Comparison of ENCODE assay signal across 9 cellular contexts in the genomic region with DNA sequence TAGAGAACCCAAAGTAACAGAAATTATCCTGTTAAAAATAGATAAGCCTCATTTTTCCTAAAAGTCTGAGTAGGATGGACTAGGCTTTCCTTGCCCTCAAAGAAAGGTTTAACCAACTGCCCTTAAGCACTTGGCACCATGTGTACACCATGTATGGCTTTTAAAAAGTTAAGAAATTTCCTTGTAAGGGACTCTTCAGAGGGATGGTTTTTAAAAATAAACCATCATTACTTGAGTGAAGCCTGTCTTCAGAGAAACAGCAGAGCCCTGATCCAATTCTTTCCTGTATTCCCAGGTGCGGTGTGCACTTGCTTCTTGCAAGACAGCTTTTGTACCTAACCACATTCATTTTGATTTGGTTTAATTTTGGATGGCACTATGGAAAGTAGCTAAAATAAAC. TPM values are rescaled to one million over a fixed set of nuclear protein-coding genes. Genes with fewer than 3 reads are reported as not detected.
DNase-seq lines count a peak whose midpoint lies in the region; ATAC-seq, FAIRE-seq and TF ChIP-seq lines count a peak whose summit lies in the region.
"Had no signal": no experiment of that assay in that cellular context is flagged by ENCODE, and none has a peak within 500 bp of the region (broad histone marks: within the 10 kb centered on the region; RNA-seq: fewer than 3 reads in every experiment).

No MANE protein-coding gene starts in this region.

- H3K9ac ChIP-seq in GM23248 (peak overlapping the region; percentile 91), OCI-LY3 (ENCODE audit: low read length) (peak overlapping the region; percentile 89)

- H3K9me3 ChIP-seq in GM23248 (ENCODE audit: low read depth), result no peaks in the 10 kb centered on the region
- H3K9me3 ChIP-seq in OCI-LY3 (ENCODE audit: insufficient read depth, low read length), result peaks cover 42% of the 10 kb centered on the region; the same call in 1 of the 2 replicates
- peaks cover 2 to 15% (median 7%) of the 10 kb centered on the region in 4 donors for H3K9me3 ChIP-seq in sigmoid colon

- peak overlapping the region; percentile 86 for H3K4me3 ChIP-seq in GM23248
- peak overlapping the region; percentile 91 for H3K4me3 ChIP-seq in OCI-LY3 (ENCODE audit: low read length)
- H3K4me3 ChIP-seq in epithelial cell of proximal tubule (ENCODE audit: low read depth, low read length), result peak overlapping the region; percentile 64
- peak overlapping the region in 3 of 4 donors; percentile 75 to 81 (median 77) for H3K4me3 ChIP-seq in sigmoid colon

- TF ChIP-seq POLR2A in sigmoid colon (IDR thresholded peaks at IDR 0.05), result no peak

- in situ Hi-C loops in GM23248 (cut with MboI), result no loop called here

- H3K36me3 ChIP-seq in GM23248 (ENCODE audit: low read depth), result no peaks in the 10 kb centered on the region
- H3K36me3 ChIP-seq in OCI-LY3 (replicated peaks; ENCODE audit: low read depth, low read length), result peaks cover 36% of the 10 kb centered on the region
- H3K36me3 ChIP-seq in sigmoid colon, result no peaks in the 10 kb centered on the region

- intact Hi-C loops in sigmoid colon (cut with DNase I), result loop anchor here (2.0 to 10.0 kb wide), 2 partner anchors 113 to 219 kb away; partner anchors contain the start of gene NAB1

- TF ChIP-seq EP300 in sigmoid colon (IDR thresholded peaks at IDR 0.05), result no peak

- TF ChIP-seq CTCF in OCI-LY3 (IDR thresholded peaks at IDR 0.05; ENCODE audit: low read depth, low read length), result no peak
- TF ChIP-seq CTCF in epithelial cell of proximal tubule (conservative IDR thresholded peaks at IDR 0.05; ENCODE audit: low read depth, low read length), result no peak
- no peak for TF ChIP-seq CTCF in sigmoid colon (IDR thresholded peaks at IDR 0.05)
- no peak for TF ChIP-seq CTCF in D721Med (IDR thresholded peaks at IDR 0.05; ENCODE audit: insufficient read depth, missing control alignments)

- no peak for FAIRE-seq in D721Med (lab: Jason Lieb, UNC)
- FAIRE-seq: TTC549 had no signal

- H3K4me1 ChIP-seq in GM23248 (ENCODE audit: insufficient read depth) (peaks cover 6% of the 10 kb centered on the region), OCI-LY3 (ENCODE audit: low read length) (peaks cover 24% of the 10 kb centered on the region), sigmoid colon (peaks cover 0 to 23% (median 9%) of the 10 kb centered on the region in 4 donors)

- H2AFZ ChIP-seq in GM23248, result peak overlapping the region; percentile 99
- H2AFZ ChIP-seq in OCI-LY3 (ENCODE audit: low read depth, low read length), result no peak overlapping the region

- 54 to 56% methylated on average over 1 of the region's 1 CpG for WGBS in GM23248 (ENCODE audit: low coverage in 1 of 2, low lambda C conversion rate in 2 of 2, missing lambda C conversion rate in 2 of 2), 2 experiments
- 19 to 50% methylated on average over 1 of the region's 1 CpG for WGBS in sigmoid colon, 2 donors

- H4K20me1 ChIP-seq in GM23248 (ENCODE audit: insufficient read depth), result no peaks in the 10 kb centered on the region
- no peaks in the 10 kb centered on the region for H4K20me1 ChIP-seq in OCI-LY3 (ENCODE audit: insufficient read depth, low read length)

- no peak for ATAC-seq in left lobe of liver

- no peaks in the 10 kb centered on the region for H3K79me2 ChIP-seq in GM23248 (ENCODE audit: insufficient read depth)
- H3K79me2 ChIP-seq in OCI-LY3 (ENCODE audit: low read length), result peaks cover 44% of the 10 kb centered on the region

- H3K27me3 ChIP-seq in GM23248 (replicated peaks; ENCODE audit: insufficient read depth), result no peaks in the 10 kb centered on the region
- H3K27me3 ChIP-seq in OCI-LY3 (ENCODE audit: low read depth, low read length), result no peaks in the 10 kb centered on the region
- H3K27me3 ChIP-seq in sigmoid colon, result no peaks in the 10 kb centered on the region

- H3F3A ChIP-seq in GM23248 (ENCODE audit: insufficient read depth), result peaks cover 12% of the 10 kb centered on the region

- H3K9me2 ChIP-seq in GM23248 (ENCODE audit: insufficient read depth), result no peaks in the 10 kb centered on the region

- H3K27ac ChIP-seq in GM23248 (no peak overlapping the region), OCI-LY3 (ENCODE audit: low read length) (no peak overlapping the region), sigmoid colon (peak overlapping the region; percentile 94 to 97 (median 96))

- H3K4me2 ChIP-seq in GM23248 (ENCODE audit: unreplicated experiment) (peak overlapping the region; percentile 96), OCI-LY3 (ENCODE audit: low read length) (peak overlapping the region; percentile 82)

- DNase-seq in GM23248 (peak; percentile 26), epithelial cell of proximal tubule (ENCODE audit: low read depth) (no peak), sigmoid colon (no peak), left lobe of liver (ENCODE audit: low spot score) (no peak), D721Med (ENCODE audit: insufficient read length, low spot score) (no peak), NCI-H128 (lab: John Stamatoyannopoulos, UW; ENCODE audit: unreplicated experiment) (no peak)
- no peak for DNase-seq in stimulated activated CD4-positive, alpha-beta T cell treated with anti-CD3 and anti-CD28 coated beads, Interleukin-2, amount 100 ng/mL, for 48 hours

RNA-seq across cellular contexts. Expression of gene NEMP2, which starts 1.1 kb away (rescaled TPM):
- 1.0 and 2.7 TPM in 2 replicates for total RNA-seq in GM23248 (2014; rRNA removed; shearing (Covaris generic))
- polyA plus RNA-seq in GM23248 (2016; fragmentation: Nextera tagmentation; extraction: Ambion mirVana), result 3.8 and 4.8 TPM in 2 replicates
- 5.1 and 15.0 TPM in 2 replicates for total RNA-seq in epithelial cell of proximal tubule
- total RNA-seq in sigmoid colon, result 1 to 10 TPM; 3.1 to 6.8 (median 4.7) TPM
- polyA plus RNA-seq in sigmoid colon, result 1 to 10 TPM in 1 of 3 donors, under 1 TPM in 2; 0.23 to 2.4 (median 0.60) TPM
- 1.4 TPM for total RNA-seq in left lobe of liver

Comparison
In these comparisons a context has a peak if more than half of its experiments do, and no peak if none do; other contexts are left out.
1. H3K27ac ChIP-seq: peak in sigmoid colon (4 of 4); none in GM23248 (single experiment) and OCI-LY3 (single experiment).
2. Peak in every context shown above with its lines, with median percentiles within 50 percentile points of each other: H3K4me3 ChIP-seq.